Comparison of ENCODE assay signal across 16 cellular contexts in genomic region chr14:89388853-89389252, GRCh38. TPM values are rescaled to one million over a fixed set of nuclear protein-coding genes. Genes with fewer than 3 reads are reported as not detected.
DNase-seq lines count a peak whose midpoint lies in the region; TF ChIP-seq lines count a peak whose summit lies in the region.
"Had no signal": no experiment of that assay in that cellular context is flagged by ENCODE, and none has a peak within 500 bp of the region (broad histone marks: within the 10 kb centered on the region; RNA-seq: fewer than 3 reads in every experiment).

No MANE protein-coding gene starts in this region.

- no peaks in the 10 kb centered on the region for H3K9me3 ChIP-seq in trophoblast cell (ENCODE audit: insufficient read depth, low read depth, low read length)
- H3K9me3 ChIP-seq: HAP-1 had no signal

- in situ Hi-C loops in SK-MEL-5 (cut with HindIII; ENCODE audit: low pct_unique_long_range_greater_than_20kb, low sequenced_read_pairs) = no loop called here

- H3K9me3 Mint-ChIP-seq in activated T-cell treated with anti-CD3 and anti-CD28 coated beads, Interleukin-2, amount 50 U/mL, for 24 hours = no peaks in the 10 kb centered on the region
- H3K9me3 Mint-ChIP-seq: neural crest cell had no signal

- H3K14ac ChIP-seq in trophoblast cell (ENCODE audit: low read length) = no peak overlapping the region

- peaks cover 0 to 5% of the 10 kb centered on the region in 2 experiments for H3K36me3 ChIP-seq in trophoblast cell (ENCODE audit: control insufficient read depth in 1 of 2, insufficient read depth in 2 of 2, low read length in 2 of 2)
- H3K36me3 ChIP-seq: HAP-1 had no signal

- no peaks in the 10 kb centered on the region for H3K27me3 ChIP-seq in trophoblast cell (ENCODE audit: insufficient read depth, low read length)

- no peak overlapping the region for H4K91ac ChIP-seq in trophoblast cell (ENCODE audit: low read depth, low read length)

- H3K4me1 ChIP-seq in trophoblast cell (ENCODE audit: control insufficient read depth in 1 of 2, insufficient read depth in 2 of 2, low read length in 2 of 2) = peaks cover 3 to 6% of the 10 kb centered on the region in 2 experiments
- H3K4me1 ChIP-seq: HAP-1 had no signal

- H3K27ac ChIP-seq in trophoblast cell (ENCODE audit: low read depth, low read length) = no peak overlapping the region
- H3K27ac ChIP-seq: epithelial cell of prostate had no signal

- peaks cover 59% of the 10 kb centered on the region for H3K36me3 Mint-ChIP-seq in activated T-cell treated with anti-CD3 and anti-CD28 coated beads, Interleukin-2, amount 50 U/mL, for 24 hours (ENCODE audit: low read depth)

- no peak overlapping the region for H3K23ac ChIP-seq in trophoblast cell (ENCODE audit: low read length)

- TF ChIP-seq CTCF in fibroblast of mammary gland (conservative IDR thresholded peaks at IDR 0.05; ENCODE audit: control insufficient read depth, insufficient read depth, low read depth, low read length) = peak; percentile 34

- no peak overlapping the region for H4K8ac ChIP-seq in trophoblast cell (ENCODE audit: low read depth, low read length)

- no peak overlapping the region for H2AFZ ChIP-seq in trophoblast cell (ENCODE audit: insufficient read depth, low read length, poor library complexity)

- no peak overlapping the region for H2BK120ac ChIP-seq in trophoblast cell (ENCODE audit: insufficient read depth, low read length, poor library complexity)

- H3K4me2 ChIP-seq in trophoblast cell (ENCODE audit: low read length) = no peak overlapping the region

- no peaks in the 10 kb centered on the region for H3K27me3 Mint-ChIP-seq in activated T-cell treated with anti-CD3 and anti-CD28 coated beads, Interleukin-2, amount 50 U/mL, for 24 hours

- peak overlapping the region; percentile 34 for H3K18ac ChIP-seq in trophoblast cell (ENCODE audit: low read length)

- H3K4me3 ChIP-seq in fibroblast of mammary gland (ENCODE audit: control insufficient read depth, low read depth, low read length) (no peak overlapping the region), trophoblast cell (ENCODE audit: low read depth, low read length) (no peak overlapping the region)
- H3K4me3 ChIP-seq: HAP-1 had no signal

- H3K4me3 Mint-ChIP-seq in activated T-cell treated with anti-CD3 and anti-CD28 coated beads, Interleukin-2, amount 50 U/mL, for 24 hours = no peak overlapping the region

- H3K79me1 ChIP-seq in trophoblast cell (ENCODE audit: low read length) = no peaks in the 10 kb centered on the region

- no peak overlapping the region for H3K27ac Mint-ChIP-seq in activated T-cell treated with anti-CD3 and anti-CD28 coated beads, Interleukin-2, amount 50 U/mL, for 24 hours

- H4K12ac ChIP-seq in trophoblast cell (ENCODE audit: low read depth, low read length) = no peak overlapping the region

- no peak overlapping the region for H2BK12ac ChIP-seq in trophoblast cell (ENCODE audit: low read length)

- DNase-seq in ELR (ENCODE audit: low read depth) (peak; percentile 7), SK-MEL-5 (ENCODE audit: low read depth, low spot score) (peak; percentile 19), fibroblast of mammary gland (ENCODE audit: low read depth) (no peak), trophoblast cell (no peak), NCI-H1105 (lab: John Stamatoyannopoulos, UW) (no peak), GM19238 (ENCODE audit: insufficient read length, low spot score) (no peak)
- DNase-seq in stimulated activated naive CD4-positive, alpha-beta T cell treated with Interleukin-2 at 50 U/mL for 16 hours (lab: John Stamatoyannopoulos, UW) = no peak
- no peak for DNase-seq in activated T-cell treated with anti-CD3 and anti-CD28 coated beads, Interleukin-2, amount 50 U/mL, for 24 hours
- DNase-seq: activated CD4-positive, CD25-positive, alpha-beta regulatory T cell; activated T-cell treated with anti-CD3 and anti-CD28 coated beads for 4 hours; aorta; kidney glomerular epithelial cell; NCI-H226 had no signal

- no CpG with 5 or more reads among the region's 5 CpGs for WGBS in trophoblast cell (ENCODE audit: extremely low coverage, insufficient coverage, insufficient read length)

- H2AK5ac ChIP-seq in trophoblast cell (ENCODE audit: low read length) = no peak overlapping the region

- no peak overlapping the region for H2BK5ac ChIP-seq in trophoblast cell (ENCODE audit: low read depth, low read length, poor library complexity)

- peaks cover 11% of the 10 kb centered on the region for H3K79me2 ChIP-seq in trophoblast cell (ENCODE audit: control insufficient read depth, insufficient read depth, low read length, poor library complexity)

- no peak overlapping the region for H3K9ac ChIP-seq in trophoblast cell (ENCODE audit: low read length)

- peaks cover 67% of the 10 kb centered on the region for H3K4me1 Mint-ChIP-seq in activated T-cell treated with anti-CD3 and anti-CD28 coated beads, Interleukin-2, amount 50 U/mL, for 24 hours (ENCODE audit: low read depth)

- H3K4ac ChIP-seq in trophoblast cell (ENCODE audit: low read depth, low read length) = peak overlapping the region; percentile 17

RNA-seq across cellular contexts. Expression of gene FOXN3, which starts 28.2 kb away (rescaled TPM):
- 6.2 and 10.7 TPM in 2 replicates for total RNA-seq in SK-MEL-5 (2014; rRNA removed; shearing (Covaris generic))
- 9.4 and 12.5 TPM in 2 replicates for polyA plus RNA-seq in SK-MEL-5 (2015; cell fraction: cytosol; rRNA removed)
- polyA plus RNA-seq in SK-MEL-5 (2015; cell fraction: nucleus; rRNA removed) = 1.8 and 3.4 TPM in 2 replicates
- polyA plus RNA-seq in trophoblast cell (2013) = 55.1 and 55.6 TPM in 2 replicates

Comparison
In these comparisons a context has a peak if more than half of its experiments do, and no peak if none do; other contexts are left out.
1. DNase-seq: peak in ELR (single experiment) and SK-MEL-5 (single experiment); none in fibroblast of mammary gland (single experiment), trophoblast cell (0 of 2), NCI-H1105 (single experiment), stimulated activated naive CD4-positive, alpha-beta T cell treated with Interleukin-2 at 50 U/mL for 16 hours (single experiment), activated T-cell treated with anti-CD3 and anti-CD28 coated beads, Interleukin-2, amount 50 U/mL, for 24 hours (single experiment) and GM19238 (single experiment).